In genomic region chr16:27481282-27481934, GRCh38 we compare ENCODE assay signal across 19 cellular contexts.
"Had no signal": no experiment of that assay in that cellular context is flagged by ENCODE, and none has a peak within 500 bp of the region (broad histone marks: within the 10 kb centered on the region; RNA-seq: fewer than 3 reads in every experiment).

No MANE protein-coding gene starts in this region.

- H3K9ac ChIP-seq: neural progenitor cell had no signal

- H3K9me3 Mint-ChIP-seq: activated naive CD8-positive, alpha-beta T cell treated with anti-CD3 and anti-CD28 coated beads, Interleukin-2, amount 10 ng/mL, durations not matched to agents 7 days and 5 days; naive thymus-derived CD4-positive, alpha-beta T cell; neural progenitor cell had no signal

- DNase-seq: activated CD4-positive, alpha-beta T cell treated with anti-CD3 and anti-CD28 coated beads for 1 hour; activated naive CD4-positive, alpha-beta T cell; activated naive CD8-positive, alpha-beta T cell treated with anti-CD3 and anti-CD28 coated beads, Interleukin-2, amount 10 ng/mL, durations not matched to agents 7 days and 5 days; brain microvascular endothelial cell; central memory CD4-positive, alpha-beta T cell; heart right ventricle; kidney glomerular epithelial cell; left ventricle myocardium superior; mesendoderm; naive thymus-derived CD4-positive, alpha-beta T cell; ovary; sigmoid colon; stimulated activated naive CD4-positive, alpha-beta T cell treated with Interleukin-2 at 50 U/mL for 16 hours; SW 1271; tibial artery; WERI-Rb-1 had no signal

- H3K4me1 ChIP-seq: esophagus muscularis mucosa, heart right ventricle, neural progenitor cell, sigmoid colon, tibial artery had no signal

- H3K9me3 ChIP-seq: esophagus muscularis mucosa, heart right ventricle, ovary, sigmoid colon, tibial artery had no signal

- ATAC-seq: left ventricle myocardium superior; naive thymus-derived CD4-positive, alpha-beta T cell had no signal

- H3K4me1 Mint-ChIP-seq: activated naive CD8-positive, alpha-beta T cell treated with anti-CD3 and anti-CD28 coated beads, Interleukin-2, amount 10 ng/mL, durations not matched to agents 7 days and 5 days; naive thymus-derived CD4-positive, alpha-beta T cell; neural progenitor cell had no signal

- H3K27me3 Mint-ChIP-seq: activated naive CD8-positive, alpha-beta T cell treated with anti-CD3 and anti-CD28 coated beads, Interleukin-2, amount 10 ng/mL, durations not matched to agents 7 days and 5 days; naive thymus-derived CD4-positive, alpha-beta T cell had no signal

- H3K4me3 Mint-ChIP-seq: activated naive CD8-positive, alpha-beta T cell treated with anti-CD3 and anti-CD28 coated beads, Interleukin-2, amount 10 ng/mL, durations not matched to agents 7 days and 5 days; naive thymus-derived CD4-positive, alpha-beta T cell; neural progenitor cell had no signal

- H3K27me3 ChIP-seq: brain microvascular endothelial cell, esophagus muscularis mucosa, heart right ventricle, neural progenitor cell, ovary, sigmoid colon, tibial artery had no signal

- H3K27ac Mint-ChIP-seq: activated naive CD8-positive, alpha-beta T cell treated with anti-CD3 and anti-CD28 coated beads, Interleukin-2, amount 10 ng/mL, durations not matched to agents 7 days and 5 days; neural progenitor cell had no signal

- H3K4me3 ChIP-seq: coronary artery, esophagus muscularis mucosa, heart right ventricle, neural progenitor cell, ovary, sigmoid colon, tibial artery had no signal

- H3K36me3 ChIP-seq: neural progenitor cell, ovary had no signal

- H3K27ac ChIP-seq: brain microvascular endothelial cell, coronary artery, esophagus muscularis mucosa, heart right ventricle, neural progenitor cell, ovary, sigmoid colon, tibial artery, WERI-Rb-1 had no signal
